20 cellular contexts compared by ENCODE assay signal in the genomic region with DNA sequence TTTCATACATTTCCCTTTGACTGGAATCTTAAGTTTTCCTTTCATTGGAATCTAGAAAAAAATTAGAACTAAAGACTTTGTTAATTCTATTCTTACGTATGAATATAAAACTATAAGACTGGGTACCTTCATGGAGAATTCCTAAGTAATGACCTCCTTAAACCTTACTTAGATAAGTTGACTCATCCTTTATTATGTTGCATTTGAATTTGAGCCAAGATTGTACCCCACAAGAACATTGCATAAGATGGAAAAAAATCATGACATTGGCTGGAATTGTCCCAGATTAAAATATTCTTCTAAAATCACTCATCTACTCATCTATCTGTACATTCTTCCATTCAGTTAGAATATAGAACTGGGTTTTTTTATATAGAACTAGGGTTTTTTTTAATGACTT.
DNase-seq lines count a peak whose midpoint lies in the region; ATAC-seq, FAIRE-seq and TF ChIP-seq lines count a peak whose summit lies in the region.
"Had no signal": no experiment of that assay in that cellular context is flagged by ENCODE, and none has a peak within 500 bp of the region (broad histone marks: within the 10 kb centered on the region; RNA-seq: fewer than 3 reads in every experiment).

No MANE protein-coding gene starts in this region.

- H3K9me1 ChIP-seq in keratinocyte (ENCODE audit: control insufficient read depth, extremely low read depth, insufficient read depth, low read length), result no peaks in the 10 kb centered on the region

- H3K79me2 ChIP-seq in keratinocyte (ENCODE audit: control insufficient read depth, insufficient read depth, low read length) (no peaks in the 10 kb centered on the region), MM.1S (ENCODE audit: low read length) (no peaks in the 10 kb centered on the region)

- H3K9ac ChIP-seq in keratinocyte (ENCODE audit: control insufficient read depth, extremely low read depth, insufficient read depth, low read length) (no peak overlapping the region), MM.1S (ENCODE audit: low read length) (no peak overlapping the region)

- no peak for ATAC-seq in HG03280 (IDR thresholded peaks at IDR 0.05; ENCODE audit: unreplicated experiment)
- no peak for ATAC-seq in HG03520 (IDR thresholded peaks at IDR 0.05; ENCODE audit: unreplicated experiment)
- ATAC-seq: GM23338 had no signal

- TF ChIP-seq CTCF in cardiac fibroblast (IDR thresholded peaks at IDR 0.05; ENCODE audit: low read depth, low read length), result no peak
- TF ChIP-seq CTCF in keratinocyte (optimal IDR thresholded peaks at IDR 0.05 in 1 of 3, IDR thresholded peaks at IDR 0.05 in 1 of 3, conservative IDR thresholded peaks at IDR 0.05 in 1 of 3; ENCODE audit: extremely low read depth in 1 of 3, insufficient read depth in 2 of 3, low read length in 3 of 3), result no peak
- no peak for TF ChIP-seq CTCF in MM.1S (IDR thresholded peaks at IDR 0.05; ENCODE audit: low read length)

- in situ Hi-C loops in G401 (cut with HindIII; ENCODE audit: low sequenced_read_pairs), result no loop called here

- H2AFZ ChIP-seq in keratinocyte (ENCODE audit: control insufficient read depth, low read length), result no peak overlapping the region
- no peak overlapping the region for H2AFZ ChIP-seq in MM.1S (ENCODE audit: low read length)
- H2AFZ ChIP-seq: GM23338 had no signal

- no peak overlapping the region for H3K4me2 ChIP-seq in keratinocyte (ENCODE audit: control insufficient read depth, extremely low read depth, insufficient read depth, low read depth, low read length)
- no peak overlapping the region for H3K4me2 ChIP-seq in MM.1S (ENCODE audit: low read depth, low read length)
- H3K4me2 ChIP-seq: GM23338 had no signal

- FAIRE-seq in keratinocyte (lab: Jason Lieb, UNC), result no peak

- peak; percentile 47 for DNase-seq in ELR (ENCODE audit: low read depth)
- peak; percentile 55 for DNase-seq in NCI-H226
- DNase-seq in cardiac fibroblast (ENCODE audit: low read depth in 2 of 2), result peak; percentile 31 to 62
- DNase-seq in keratinocyte (ENCODE audit: low read depth, low spot score), result peak; percentile 11
- no peak for DNase-seq in G401 (ENCODE audit: low spot score)
- DNase-seq in MM.1S, result no peak
- DNase-seq: AML-193, Caco-2, KBM-7, MG63, NCI-H187 treated with DMSO at 0.1 percent for 48 hours, NCI-H2171, NCI-H510A, NCI-H774, RPMI8226, SJCRH30, SW 1271 had no signal

- no peak overlapping the region for H3K4me3 ChIP-seq in cardiac fibroblast (replicated peaks in 1 of 2; ENCODE audit: low read depth in 2 of 2, low read length in 2 of 2)
- H3K4me3 ChIP-seq in keratinocyte (ENCODE audit: control insufficient read depth in 2 of 3, extremely low read depth in 1 of 3, insufficient read depth in 2 of 3, low read depth in 1 of 3, low read length in 3 of 3), result no peak overlapping the region
- no peak overlapping the region for H3K4me3 ChIP-seq in MM.1S (ENCODE audit: low read length)
- H3K4me3 ChIP-seq: GM23338, MG63, SJCRH30 had no signal

- H4K20me1 ChIP-seq in keratinocyte (ENCODE audit: control insufficient read depth, extremely low read depth, insufficient read depth, low read length) (no peaks in the 10 kb centered on the region), MM.1S (ENCODE audit: insufficient read depth, low read length) (no peaks in the 10 kb centered on the region)

- dilution Hi-C loops in keratinocyte (cut with MboI; ENCODE audit: extremely low pct_ligation_motif_present, low sequenced_read_pairs), result no loop called here

- H3K27me3 ChIP-seq in keratinocyte (ENCODE audit: control insufficient read depth, extremely low read depth, insufficient read depth, low read length), result no peaks in the 10 kb centered on the region
- H3K27me3 ChIP-seq in MM.1S (replicated peaks; ENCODE audit: insufficient read depth, low read length), result no peaks in the 10 kb centered on the region
- H3K27me3 ChIP-seq: MG63, SJCRH30 had no signal

- H3K36me3 ChIP-seq in keratinocyte (ENCODE audit: control insufficient read depth in 2 of 2, extremely low read depth in 1 of 2, insufficient read depth in 2 of 2, low read length in 2 of 2) (no peaks in the 10 kb centered on the region), MM.1S (replicated peaks; ENCODE audit: insufficient read depth, low read length) (no peaks in the 10 kb centered on the region)
- H3K36me3 ChIP-seq: SJCRH30 had no signal

- H3K4me1 ChIP-seq in keratinocyte (ENCODE audit: control insufficient read depth, extremely low read depth, insufficient read depth, low read length), result peaks cover 6% of the 10 kb centered on the region
- H3K4me1 ChIP-seq in MM.1S (ENCODE audit: low read length), result no peaks in the 10 kb centered on the region
- H3K4me1 ChIP-seq: Caco-2, SJCRH30 had no signal

- H3F3A ChIP-seq in MM.1S (ENCODE audit: insufficient read depth, low read length), result no peaks in the 10 kb centered on the region

- H3K9me3 ChIP-seq in keratinocyte (ENCODE audit: control insufficient read depth, low read depth, low read length), result no peaks in the 10 kb centered on the region
- H3K9me3 ChIP-seq in MM.1S (replicated peaks; ENCODE audit: insufficient read depth, low read length), result no peaks in the 10 kb centered on the region
- H3K9me3 ChIP-seq: Caco-2, SJCRH30 had no signal

- no peaks in the 10 kb centered on the region for H3K9me2 ChIP-seq in MM.1S (replicated peaks; ENCODE audit: insufficient read depth, low read length)

- H3K27ac ChIP-seq in keratinocyte (ENCODE audit: control insufficient read depth, insufficient read depth, low read length), result no peak overlapping the region
- no peak overlapping the region for H3K27ac ChIP-seq in MM.1S (ENCODE audit: low read length)
- H3K27ac ChIP-seq: SJCRH30 had no signal

Comparison
In these comparisons a context has a peak if more than half of its experiments do, and no peak if none do; other contexts are left out.
1. DNase-seq: peak in ELR (single experiment), NCI-H226 (single experiment), cardiac fibroblast (2 of 2) and keratinocyte (single experiment); none in G401 (single experiment) and MM.1S (single experiment).